8 cellular contexts compared by ENCODE assay signal in genomic region chr17:30380106-30380420, GRCh38. TPM values are rescaled to one million over a fixed set of nuclear protein-coding genes. Genes with fewer than 3 reads are reported as not detected.
DNase-seq lines count a peak whose midpoint lies in the region; ATAC-seq, FAIRE-seq and TF ChIP-seq lines count a peak whose summit lies in the region.

No MANE protein-coding gene starts in this region.

- H3K4me2 ChIP-seq in Loucy (ENCODE audit: low read depth, low read length, poor library complexity, severe bottlenecking) = peak overlapping the region; percentile 68

- peaks cover 25% of the 10 kb centered on the region for H4K20me1 ChIP-seq in Loucy (ENCODE audit: insufficient read depth, low read length, poor library complexity, severe bottlenecking)

- H3K9me2 ChIP-seq in Loucy (replicated peaks; ENCODE audit: low read depth, low read length) = no peaks in the 10 kb centered on the region

- H3K4me1 Mint-ChIP-seq in naive B cell = peaks cover 12 to 32% (median 23%) of the 10 kb centered on the region in 3 donors

- peaks cover 52% of the 10 kb centered on the region for H3K4me1 ChIP-seq in Loucy (ENCODE audit: insufficient read depth, low read length, poor library complexity, severe bottlenecking)

- H3K36me3 Mint-ChIP-seq in naive B cell = no peaks in the 10 kb centered on the region

- TF ChIP-seq CTCF in GM12875 (IDR thresholded peaks at IDR 0.05; ENCODE audit: borderline replicate concordance, insufficient read depth, low read depth, low read length) (no peak), Loucy (conservative IDR thresholded peaks at IDR 0.05; ENCODE audit: low read length) (no peak), cardiac fibroblast (IDR thresholded peaks at IDR 0.05; ENCODE audit: low read depth, low read length) (no peak)

- no peaks in the 10 kb centered on the region for H3K9me3 Mint-ChIP-seq in naive B cell

- H3K27me3 Mint-ChIP-seq in naive B cell = peaks cover 16 to 25% (median 18%) of the 10 kb centered on the region in 3 donors

- H3K4me3 ChIP-seq in GM12875 (ENCODE audit: low read depth, low read length) = peak overlapping the region; percentile 89
- H3K4me3 ChIP-seq in Loucy (ENCODE audit: low read length, poor library complexity, severe bottlenecking) = peak overlapping the region; percentile 74
- peak overlapping the region; percentile 78 to 87 for H3K4me3 ChIP-seq in cardiac fibroblast (replicated peaks in 1 of 2; ENCODE audit: low read depth in 2 of 2, low read length in 2 of 2)

- peaks cover 2% of the 10 kb centered on the region; the same call in 1 of the 2 replicates for H3F3A ChIP-seq in Loucy (ENCODE audit: low read depth)

- DNase-seq in cardiac fibroblast (ENCODE audit: low read depth in 2 of 2) (peak in 1 of 2 donors; percentile 28), naive B cell (peak; percentile 25), NCI-H187 treated with DMSO at 0.1 percent for 48 hours (lab: John Stamatoyannopoulos, UW) (no peak), NCI-H2196 treated with DMSO at 0.1 percent for 48 hours (lab: John Stamatoyannopoulos, UW; ENCODE audit: unreplicated experiment) (no peak), frontal cortex (ENCODE audit: low spot score in 2 of 2) (no peak), hepatic stellate cell (ENCODE audit: low spot score) (no peak)

- H2AFZ ChIP-seq in Loucy (ENCODE audit: low read length) = no peak overlapping the region

- peak in 1 of 2 donors; percentile 14 for ATAC-seq in naive B cell (ENCODE audit: low read depth in 2 of 2)

- no peaks in the 10 kb centered on the region for H3K27me3 ChIP-seq in Loucy (ENCODE audit: insufficient read depth, low read length, poor library complexity, severe bottlenecking)

- no peaks in the 10 kb centered on the region for H3K9me3 ChIP-seq in Loucy (ENCODE audit: insufficient read depth, low read depth, low read length)

- peaks cover 37% of the 10 kb centered on the region for H3K79me2 ChIP-seq in Loucy (ENCODE audit: insufficient read depth, low read length)

- peak overlapping the region; percentile 81 to 93 (median 90) for H3K4me3 Mint-ChIP-seq in naive B cell

- H3K36me3 ChIP-seq in Loucy (ENCODE audit: insufficient read depth, low read length) = no peaks in the 10 kb centered on the region

- H3K27ac Mint-ChIP-seq in naive B cell = peak overlapping the region in 2 of 6 donors; percentile 64 to 89

- peak overlapping the region; percentile 75 for H3K9ac ChIP-seq in Loucy (ENCODE audit: low read depth, low read length, poor library complexity, severe bottlenecking)

- FAIRE-seq in frontal cortex (lab: Jason Lieb, UNC) = no peak

RNA-seq across cellular contexts. Expression of gene CPD, which starts 1.3 kb away (rescaled TPM):
- 10 to 100 TPM in 1 of 6 donors, 1 to 10 TPM in 5; 3.7 to 10.8 (median 5.9) TPM for polyA plus RNA-seq in naive B cell (ENCODE audit: low read depth in 6 of 6)
- total RNA-seq in frontal cortex = 71.7 TPM

RNA-seq across cellular contexts. Expression of gene TMIGD1, which starts 46.2 kb away (rescaled TPM):
- not detected for polyA plus RNA-seq in naive B cell (ENCODE audit: low read depth in 6 of 6)
- total RNA-seq in frontal cortex = not detected
